Comparison of ENCODE assay signal across 9 cellular contexts in the genomic region with DNA sequence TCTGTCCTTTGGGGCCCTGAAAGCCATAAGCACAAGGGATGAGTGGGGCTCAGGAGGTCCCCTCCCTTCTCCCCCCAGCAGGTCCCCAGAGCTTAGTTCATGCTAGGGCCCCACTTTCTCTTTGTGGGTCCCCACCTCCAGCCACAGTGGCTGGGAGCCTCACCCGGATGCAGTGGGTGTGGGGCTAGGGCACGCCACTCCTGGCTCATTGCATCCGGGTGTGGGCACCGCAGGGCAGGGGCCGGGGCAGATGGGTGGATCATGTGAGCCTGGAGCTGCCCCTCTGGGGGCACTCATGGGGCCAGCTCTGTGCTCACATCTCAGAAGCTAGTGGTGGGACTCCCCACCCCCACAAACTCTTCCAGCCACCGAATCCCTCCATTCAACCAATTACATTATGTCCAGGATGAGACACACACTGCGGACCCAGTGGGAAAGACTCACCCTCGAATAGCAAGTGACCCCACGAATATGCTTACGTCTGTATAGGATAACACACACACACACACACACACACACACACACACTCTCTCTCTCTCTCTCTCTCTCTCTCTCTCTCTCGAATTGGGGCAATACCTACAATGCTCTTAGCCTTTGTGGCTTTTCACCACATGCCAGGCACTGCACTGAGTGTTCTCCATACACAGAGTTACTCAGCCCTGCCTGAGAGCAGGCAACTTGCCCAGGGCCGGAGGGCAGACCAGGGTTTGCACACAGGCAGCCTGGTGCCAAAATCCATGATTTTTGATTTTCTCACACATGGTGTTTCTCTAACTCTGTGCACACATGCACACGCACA. TPM values are rescaled to one million over a fixed set of nuclear protein-coding genes. Genes with fewer than 3 reads are reported as not detected.
A peak's percentile ranks its signal among the peaks of the same experiment; 100 is the strongest.
DNase-seq lines count a peak whose midpoint lies in the region; ATAC-seq, FAIRE-seq and TF ChIP-seq lines count a peak whose summit lies in the region.
"Had no signal": no experiment of that assay in that cellular context is flagged by ENCODE, and none has a peak within 500 bp of the region (broad histone marks: within the 10 kb centered on the region; RNA-seq: fewer than 3 reads in every experiment).

No MANE protein-coding gene starts in this region.

- H2BK5ac ChIP-seq in neuronal stem cell (ENCODE audit: low read length), result no peak overlapping the region

- H2AFZ ChIP-seq in PC-3 (ENCODE audit: low read length), result no peak overlapping the region
- H2AFZ ChIP-seq in neuronal stem cell (ENCODE audit: low read length), result no peak overlapping the region
- no peak overlapping the region for H2AFZ ChIP-seq in MM.1S (ENCODE audit: low read length)

- no peaks in the 10 kb centered on the region for H3K79me1 ChIP-seq in neuronal stem cell (ENCODE audit: low read depth, low read length)

- no peaks in the 10 kb centered on the region for H4K20me1 ChIP-seq in PC-3 (ENCODE audit: low read length)
- no peaks in the 10 kb centered on the region for H4K20me1 ChIP-seq in MM.1S (ENCODE audit: insufficient read depth, low read length)

- H3K27me3 ChIP-seq in PC-3 (ENCODE audit: low read length), result no peaks in the 10 kb centered on the region
- H3K27me3 ChIP-seq in neuronal stem cell (ENCODE audit: control insufficient read depth in 3 of 3, insufficient read depth in 3 of 3, low read depth in 1 of 3, low read length in 3 of 3), result no peaks in the 10 kb centered on the region
- H3K27me3 ChIP-seq in MM.1S (replicated peaks; ENCODE audit: insufficient read depth, low read length), result peaks cover 25% of the 10 kb centered on the region
- H3K27me3 ChIP-seq: SJSA1 had no signal

- H3K79me2 ChIP-seq in PC-3 (ENCODE audit: low read length) (no peaks in the 10 kb centered on the region), MM.1S (ENCODE audit: low read length) (no peaks in the 10 kb centered on the region)

- intact Hi-C loops in PC-3 (cut with micrococcal nuclease), result no loop called here

- ATAC-seq in PC-3, result peak; percentile 45; the same call in 1 of the 2 replicates
- peak; percentile 89 for ATAC-seq in central memory CD8-positive, alpha-beta T cell (replicated peaks; ENCODE audit: extremely low read depth, poor library complexity, severe bottlenecking)

- peak overlapping the region; percentile 17 for H4K8ac ChIP-seq in neuronal stem cell (ENCODE audit: low read depth, low read length)

- H3K9me3 ChIP-seq in PC-3 (ENCODE audit: low read length) (no peaks in the 10 kb centered on the region), neuronal stem cell (replicated peaks in 1 of 2; ENCODE audit: control insufficient read depth in 2 of 2, insufficient read depth in 1 of 2, low read depth in 1 of 2, low read length in 2 of 2) (no peaks in the 10 kb centered on the region), MM.1S (replicated peaks; ENCODE audit: insufficient read depth, low read length) (no peaks in the 10 kb centered on the region)
- H3K9me3 ChIP-seq: SJSA1 had no signal

- POLR2A ChIA-PET in PC-3 (lab: Charles Lee; ENCODE audit: unreplicated experiment), result no interaction called here

- TF ChIP-seq CTCF in PC-3 (conservative IDR thresholded peaks at IDR 0.05; ENCODE audit: low read depth, low read length) (no peak), MM.1S (IDR thresholded peaks at IDR 0.05; ENCODE audit: low read length) (no peak)

- peaks cover 21% of the 10 kb centered on the region for H3K4me1 Mint-ChIP-seq in central memory CD8-positive, alpha-beta T cell

- peak; percentile 85 for FAIRE-seq in GM12891 (lab: Jason Lieb, UNC)

- no peaks in the 10 kb centered on the region for H3K27me3 Mint-ChIP-seq in central memory CD8-positive, alpha-beta T cell

- no TSS peak for BruUV-seq in PC-3 (replicated peaks; lab: Mats Ljungman, UMichigan)

- no peak overlapping the region for H2BK120ac ChIP-seq in neuronal stem cell (ENCODE audit: low read depth, low read length)

- WGBS in neuronal stem cell (ENCODE audit: extremely low coverage in 2 of 2, insufficient read length in 2 of 2, insufficient replicate concordance in 1 of 2), 2 donors, result no CpG with 5 or more reads among the region's 13 CpGs

- DNase-seq in GM12891 (ENCODE audit: insufficient read length, low spot score) (no peak), PC-3 (peak; percentile 59), neuronal stem cell (ENCODE audit: low spot score) (no peak), MM.1S (no peak), iPS-NIHi11 (ENCODE audit: low spot score) (no peak), NCI-H146 (lab: John Stamatoyannopoulos, UW) (no peak)
- peak in 1 of 2 donors; percentile 54 for DNase-seq in central memory CD8-positive, alpha-beta T cell (ENCODE audit: low spot score in 2 of 2)
- DNase-seq: cortex of kidney had no signal

- H3K4me1 ChIP-seq in PC-3 (ENCODE audit: insufficient read depth, low read length) (no peaks in the 10 kb centered on the region), neuronal stem cell (ENCODE audit: control insufficient read depth in 2 of 2, insufficient read depth in 1 of 2, low read depth in 1 of 2, low read length in 2 of 2) (peaks cover 0 to 2% of the 10 kb centered on the region in 2 donors), MM.1S (ENCODE audit: low read length) (no peaks in the 10 kb centered on the region)
- H3K4me1 ChIP-seq: SJSA1 had no signal

- H3K4me3 ChIP-seq in PC-3 (ENCODE audit: low read length), result no peak overlapping the region
- H3K4me3 ChIP-seq in neuronal stem cell (ENCODE audit: low read length in 2 of 2), result no peak overlapping the region
- H3K4me3 ChIP-seq in MM.1S (ENCODE audit: low read length), result no peak overlapping the region
- H3K4me3 ChIP-seq: SJSA1 had no signal

- TF ChIP-seq POLR2A in GM12891 (IDR thresholded peaks at IDR 0.05; ENCODE audit: low read depth, low read length), result no peak

- H3K4ac ChIP-seq in neuronal stem cell (ENCODE audit: low read length), result peak overlapping the region; percentile 23

- peak overlapping the region; percentile 85 for H2BK15ac ChIP-seq in neuronal stem cell (ENCODE audit: low read length)

- no peaks in the 10 kb centered on the region for H3K36me3 ChIP-seq in PC-3 (ENCODE audit: low read depth, low read length)
- no peaks in the 10 kb centered on the region for H3K36me3 ChIP-seq in neuronal stem cell (replicated peaks in 1 of 2; ENCODE audit: control insufficient read depth in 2 of 2, insufficient read depth in 2 of 2, low read length in 2 of 2)
- H3K36me3 ChIP-seq in MM.1S (replicated peaks; ENCODE audit: insufficient read depth, low read length), result no peaks in the 10 kb centered on the region
- H3K36me3 ChIP-seq: SJSA1 had no signal

- H3K14ac ChIP-seq in neuronal stem cell (ENCODE audit: low read length), result peak overlapping the region; percentile 56

- no peak overlapping the region for H4K91ac ChIP-seq in neuronal stem cell (ENCODE audit: low read depth, low read length, poor library complexity)

- H3K4me3 Mint-ChIP-seq in central memory CD8-positive, alpha-beta T cell, result peak overlapping the region; percentile 72

- peaks cover 11% of the 10 kb centered on the region for H3K36me3 Mint-ChIP-seq in central memory CD8-positive, alpha-beta T cell (ENCODE audit: insufficient read depth)

- H2AK5ac ChIP-seq in neuronal stem cell (ENCODE audit: low read depth, low read length), result peak overlapping the region; percentile 84

- H3K9me2 ChIP-seq in PC-3 (replicated peaks; ENCODE audit: low read length), result no peaks in the 10 kb centered on the region
- H3K9me2 ChIP-seq in MM.1S (replicated peaks; ENCODE audit: insufficient read depth, low read length), result no peaks in the 10 kb centered on the region

- peak overlapping the region; percentile 94 for H3K27ac Mint-ChIP-seq in central memory CD8-positive, alpha-beta T cell (ENCODE audit: low read depth)

- CTCF ChIA-PET in PC-3 (lab: Charles Lee), result no interaction called here

- H3K27ac ChIP-seq in PC-3 (ENCODE audit: low read length) (no peak overlapping the region), neuronal stem cell (replicated peaks; ENCODE audit: low read length) (no peak overlapping the region), MM.1S (ENCODE audit: low read length) (no peak overlapping the region)
- H3K27ac ChIP-seq: SJSA1 had no signal

- no peaks in the 10 kb centered on the region for H3F3A ChIP-seq in PC-3 (ENCODE audit: low read length, unreplicated experiment)
- no peaks in the 10 kb centered on the region for H3F3A ChIP-seq in MM.1S (ENCODE audit: insufficient read depth, low read length)

- H3K23ac ChIP-seq in neuronal stem cell (ENCODE audit: low read depth, low read length, poor library complexity), result no peak overlapping the region

- no peaks in the 10 kb centered on the region for H3K9me3 Mint-ChIP-seq in central memory CD8-positive, alpha-beta T cell

- no peak overlapping the region for H2BK12ac ChIP-seq in neuronal stem cell (ENCODE audit: low read length)

- H3K18ac ChIP-seq in neuronal stem cell (ENCODE audit: low read length), result peak overlapping the region; percentile 57

- H3K9ac ChIP-seq in PC-3 (ENCODE audit: low read length) (no peak overlapping the region), neuronal stem cell (ENCODE audit: low read depth, low read length, poor library complexity) (no peak overlapping the region), MM.1S (ENCODE audit: low read length) (no peak overlapping the region)

- H3K4me2 ChIP-seq in PC-3 (ENCODE audit: low read length) (no peak overlapping the region), neuronal stem cell (ENCODE audit: insufficient read depth, low read length, poor library complexity, severe bottlenecking) (no peak overlapping the region), MM.1S (ENCODE audit: low read depth, low read length) (no peak overlapping the region)

TF ChIP-seq in GM12891, 5 proteins besides CTCF, POLR2A, EP300 and RAD21:
- no peak for TF ChIP-seq SPI1 (IDR thresholded peaks at IDR 0.05; ENCODE audit: low read depth, low read length)
- TF ChIP-seq POLR2AphosphoS5 (IDR thresholded peaks at IDR 0.05; ENCODE audit: low read depth, low read length), result no peak
- TF ChIP-seq TAF1 (IDR thresholded peaks at IDR 0.05; ENCODE audit: low read depth, low read length), result no peak
- no peak for TF ChIP-seq POU2F2 (IDR thresholded peaks at IDR 0.05; ENCODE audit: low read depth, low read length)
- no peak for TF ChIP-seq PAX5 (IDR thresholded peaks at IDR 0.05; ENCODE audit: insufficient read depth, low read length, severe bottlenecking)

RNA-seq across cellular contexts. Expression of gene PHYKPL, which starts 16.8 kb away (rescaled TPM):
- polyA plus RNA-seq in GM12891 (2012; ENCODE audit: low read depth, missing spikeins), result 24.9 TPM
- 21.7 and 31.2 TPM in 2 replicates for total RNA-seq in PC-3 (2014; rRNA removed)
- polyA plus RNA-seq in neuronal stem cell (2013, experiment 1 of 2), result 13.6 TPM
- polyA plus RNA-seq in neuronal stem cell (2013, experiment 2 of 2), result 13.2 TPM

RNA-seq across cellular contexts. Expression of gene HNRNPAB, which starts 45.1 kb away (rescaled TPM):
- 163 TPM for polyA plus RNA-seq in GM12891 (2012; ENCODE audit: low read depth, missing spikeins)
- total RNA-seq in PC-3 (2014; rRNA removed), result 231 and 369 TPM in 2 replicates
- polyA plus RNA-seq in neuronal stem cell (2013, experiment 1 of 2), result 252 TPM
- polyA plus RNA-seq in neuronal stem cell (2013, experiment 2 of 2), result 248 TPM
